In genomic region chr5:1040571-1040970, GRCh38 we compare ENCODE assay signal across 22 cellular contexts. TPM values are rescaled to one million over a fixed set of nuclear protein-coding genes. Genes with fewer than 3 reads are reported as not detected.
"Had no signal": no experiment of that assay in that cellular context is flagged by ENCODE, and none has a peak within 500 bp of the region (broad histone marks: within the 10 kb centered on the region; RNA-seq: fewer than 3 reads in every experiment).

No MANE protein-coding gene starts in this region.

- ATAC-seq: gastroesophageal sphincter; left colon; naive thymus-derived CD4-positive, alpha-beta T cell; sciatic nerve; SK-N-SH treated with all-trans-retinoic acid at 6 μM for 48 hours; T-cell; WTC11 had no signal

- H3K4me1 ChIP-seq: adrenal gland, colonic mucosa, gastroesophageal sphincter, prostate gland, testis had no signal

- H3K4me2 ChIP-seq: smooth muscle cell had no signal

- H3K4me3 ChIP-seq: adrenal gland, colonic mucosa, gastroesophageal sphincter, lung, prostate gland, smooth muscle cell, testis had no signal

- DNase-seq: activated gamma-delta T cell treated with Interleukin-2 at 50 U/mL for 16 hours; activated T-cell treated with anti-CD3 and anti-CD28 coated beads, Interleukin-2, amount 50 U/mL, for 1 hour; colonic mucosa; left colon; naive thymus-derived CD4-positive, alpha-beta T cell; stimulated activated CD4-positive, alpha-beta T cell treated with anti-CD3 and anti-CD28 coated beads, Interleukin-2, amount 100 ng/mL, for 48 hours; stimulated activated naive CD4-positive, alpha-beta T cell; T-cell; testis; trophoblast cell had no signal

- H3K36me3 ChIP-seq: adrenal gland, colonic mucosa, gastroesophageal sphincter, prostate gland had no signal

- H3K9me3 ChIP-seq: adrenal gland, colonic mucosa, gastroesophageal sphincter, prostate gland, testis had no signal

- H3K27me3 ChIP-seq: adrenal gland, colonic mucosa, gastroesophageal sphincter, testis had no signal

- H3K27ac ChIP-seq: adrenal gland, colonic mucosa, epithelial cell of prostate, gastroesophageal sphincter, prostate gland, testis had no signal

- FAIRE-seq: astrocyte, islet of Langerhans, TTC549 had no signal

RNA-seq across cellular contexts. Expression of gene NKD2, which starts 32.0 kb away (rescaled TPM):
- polyA plus RNA-seq: naive thymus-derived CD4-positive, alpha-beta T cell had no signal
